ENCODE assay signal across 13 cellular contexts in the genomic region with DNA sequence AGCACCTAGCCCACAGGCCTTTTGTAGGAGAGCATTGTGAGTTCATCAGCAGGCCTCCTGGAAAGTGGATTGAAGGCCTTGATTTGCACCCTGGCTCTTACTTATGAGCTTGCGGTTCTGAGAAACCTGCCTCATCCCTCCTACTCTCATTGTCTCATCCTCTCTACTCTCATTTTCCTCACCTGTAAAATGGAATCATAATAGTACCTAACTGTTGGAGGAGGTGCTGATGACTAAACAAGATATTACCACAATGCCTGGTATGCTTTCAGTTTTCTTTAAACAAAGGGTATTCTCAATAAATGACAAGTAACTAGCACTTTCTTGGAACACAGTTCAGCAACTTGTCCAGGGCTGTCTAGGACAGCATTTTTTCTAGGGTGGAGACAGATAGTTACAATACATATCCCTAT.
DNase-seq lines count a peak whose midpoint lies in the region; ATAC-seq and TF ChIP-seq lines count a peak whose summit lies in the region.
"Had no signal": no experiment of that assay in that cellular context is flagged by ENCODE, and none has a peak within 500 bp of the region (broad histone marks: within the 10 kb centered on the region; RNA-seq: fewer than 3 reads in every experiment).

No MANE protein-coding gene starts in this region.

- H3K4me3 ChIP-seq in Karpas-422 (ENCODE audit: low read length) (no peak overlapping the region), left lung (no peak overlapping the region)

- H3K4me2 ChIP-seq in Karpas-422 (ENCODE audit: low read depth, low read length, poor library complexity, severe bottlenecking), result no peak overlapping the region

- H3K9me3 ChIP-seq in Karpas-422 (ENCODE audit: low read length), result no peaks in the 10 kb centered on the region
- no peaks in the 10 kb centered on the region for H3K9me3 ChIP-seq in left lung

- H3K4me3 Mint-ChIP-seq in T-helper 2 cell treated with Interferon-gamma antibody and Interleukin-4, amounts not matched to agents 5 μg/mL and 100 μg/mL, for 36 hours, result peak overlapping the region; percentile 25
- H3K4me3 Mint-ChIP-seq: endodermal cell; stimulated activated naive B cell treated with anti-CD40 and anti-IgM and Interleukin-4, amounts not matched to agents 10 μg/mL and 1 μg/mL and 100 μg/mL, for 72 hours had no signal

- H3K9ac ChIP-seq in Karpas-422 (ENCODE audit: low read length), result no peak overlapping the region

- peak; percentile 37 for DNase-seq in stimulated activated CD4-positive, alpha-beta T cell treated with anti-CD3 and anti-CD28 coated beads, Interleukin-1b, Interleukin-23, amount 100 ng/mL, for 48 hours
- no peak for DNase-seq in stimulated activated CD4-positive, alpha-beta T cell treated with anti-CD3 and anti-CD28 coated beads, Interleukin-4, amount 100 ng/mL, for 1 hour
- peak; percentile 23 for DNase-seq in T-helper 2 cell treated with Interferon-gamma antibody and Interleukin-4, amounts not matched to agents 5 μg/mL and 100 μg/mL, for 36 hours (ENCODE audit: low spot score)
- no peak for DNase-seq in Karpas-422
- no peak for DNase-seq in ACHN
- no peak for DNase-seq in left lung
- DNase-seq: DMS79 treated with DMSO at 0.1 percent for 48 hours; endodermal cell; kidney; NCI-H2107; stimulated activated naive B cell treated with anti-CD40 and anti-IgM and Interleukin-4, amounts not matched to agents 10 μg/mL and 1 μg/mL and 100 μg/mL, for 72 hours had no signal

- H3K9me3 Mint-ChIP-seq in T-helper 2 cell treated with Interferon-gamma antibody and Interleukin-4, amounts not matched to agents 5 μg/mL and 100 μg/mL, for 36 hours, result peaks cover 9% of the 10 kb centered on the region
- H3K9me3 Mint-ChIP-seq: endodermal cell; stimulated activated naive B cell treated with anti-CD40 and anti-IgM and Interleukin-4, amounts not matched to agents 10 μg/mL and 1 μg/mL and 100 μg/mL, for 72 hours had no signal

- no peaks in the 10 kb centered on the region for H3K36me3 ChIP-seq in Karpas-422 (ENCODE audit: insufficient read depth, low read length)
- H3K36me3 ChIP-seq in left lung, result no peaks in the 10 kb centered on the region

- H3K27ac Mint-ChIP-seq in T-helper 2 cell treated with Interferon-gamma antibody and Interleukin-4, amounts not matched to agents 5 μg/mL and 100 μg/mL, for 36 hours, result peak overlapping the region; percentile 41
- H3K27ac Mint-ChIP-seq: endodermal cell; stimulated activated naive B cell treated with anti-CD40 and anti-IgM and Interleukin-4, amounts not matched to agents 10 μg/mL and 1 μg/mL and 100 μg/mL, for 72 hours had no signal

- ATAC-seq in HG02678 (IDR thresholded peaks at IDR 0.05; ENCODE audit: unreplicated experiment) (peak; percentile 30), left lung (no peak), HG02798 (IDR thresholded peaks at IDR 0.05; ENCODE audit: poor library complexity, unreplicated experiment) (no peak)
- ATAC-seq: stimulated activated naive B cell treated with anti-CD40 and anti-IgM and Interleukin-4, amounts not matched to agents 10 μg/mL and 1 μg/mL and 100 μg/mL, for 72 hours had no signal

- intact Hi-C loops in left lung (cut with DNase I), result no loop called here

- H4K20me1 ChIP-seq in Karpas-422 (ENCODE audit: insufficient read depth, low read depth, low read length), result no peaks in the 10 kb centered on the region

- H3K4me1 ChIP-seq in Karpas-422 (ENCODE audit: low read length) (no peaks in the 10 kb centered on the region), left lung (no peaks in the 10 kb centered on the region)

- no peaks in the 10 kb centered on the region for H3K79me2 ChIP-seq in Karpas-422 (ENCODE audit: low read length)

- H3K36me3 Mint-ChIP-seq in T-helper 2 cell treated with Interferon-gamma antibody and Interleukin-4, amounts not matched to agents 5 μg/mL and 100 μg/mL, for 36 hours (ENCODE audit: low read depth), result no peaks in the 10 kb centered on the region
- H3K36me3 Mint-ChIP-seq: stimulated activated naive B cell treated with anti-CD40 and anti-IgM and Interleukin-4, amounts not matched to agents 10 μg/mL and 1 μg/mL and 100 μg/mL, for 72 hours had no signal

- in situ Hi-C loops in ACHN (cut with HindIII; ENCODE audit: low pct_ligation_motif_present, low pct_unique_long_range_greater_than_20kb, low sequenced_read_pairs), result no loop called here

- H3K4me1 Mint-ChIP-seq in T-helper 2 cell treated with Interferon-gamma antibody and Interleukin-4, amounts not matched to agents 5 μg/mL and 100 μg/mL, for 36 hours (ENCODE audit: low read depth), result peaks cover 31% of the 10 kb centered on the region
- H3K4me1 Mint-ChIP-seq: endodermal cell had no signal

- H2AFZ ChIP-seq in Karpas-422 (ENCODE audit: low read length), result no peak overlapping the region

- TF ChIP-seq CTCF in left lung (IDR thresholded peaks at IDR 0.05), result no peak

- H3K27ac ChIP-seq in Karpas-422 (ENCODE audit: low read length) (no peak overlapping the region), left lung (no peak overlapping the region)

- no peaks in the 10 kb centered on the region for H3K9me2 ChIP-seq in Karpas-422 (replicated peaks; ENCODE audit: insufficient read depth, low read length)

- no peaks in the 10 kb centered on the region for H3K27me3 ChIP-seq in Karpas-422 (ENCODE audit: low read length)
- H3K27me3 ChIP-seq in left lung, result no peaks in the 10 kb centered on the region

- H3K27me3 Mint-ChIP-seq in T-helper 2 cell treated with Interferon-gamma antibody and Interleukin-4, amounts not matched to agents 5 μg/mL and 100 μg/mL, for 36 hours (ENCODE audit: low read depth), result peaks cover 2% of the 10 kb centered on the region

Comparison
In these comparisons a context has a peak if more than half of its experiments do, and no peak if none do; other contexts are left out.
1. DNase-seq: peak in stimulated activated CD4-positive, alpha-beta T cell treated with anti-CD3 and anti-CD28 coated beads, Interleukin-1b, Interleukin-23, amount 100 ng/mL, for 48 hours (single experiment) and T-helper 2 cell treated with Interferon-gamma antibody and Interleukin-4, amounts not matched to agents 5 μg/mL and 100 μg/mL, for 36 hours (single experiment); none in stimulated activated CD4-positive, alpha-beta T cell treated with anti-CD3 and anti-CD28 coated beads, Interleukin-4, amount 100 ng/mL, for 1 hour (single experiment), Karpas-422 (single experiment), ACHN (single experiment) and left lung (0 of 2).